14 cellular contexts compared by ENCODE assay signal in the genomic region with DNA sequence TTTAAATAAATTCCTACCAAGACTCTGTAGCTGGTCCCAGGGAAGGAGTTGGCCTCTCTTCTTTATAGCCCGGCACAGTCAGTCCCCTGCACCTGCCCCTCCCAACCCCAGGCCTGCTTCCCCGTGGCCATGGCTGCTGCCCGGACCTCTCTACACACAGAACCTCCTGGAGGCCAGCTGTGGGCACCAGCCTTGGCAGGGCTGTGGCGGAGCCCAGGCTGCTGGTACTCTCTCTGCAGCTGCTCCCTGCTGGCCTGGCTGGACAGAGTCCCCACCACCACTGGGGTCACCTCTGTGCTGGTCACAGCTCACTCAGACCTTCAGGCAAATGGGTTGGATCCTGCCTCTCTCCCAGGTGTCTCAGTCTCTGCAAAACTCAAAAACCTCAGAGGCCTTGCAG.
DNase-seq lines count a peak whose midpoint lies in the region; ATAC-seq, FAIRE-seq and TF ChIP-seq lines count a peak whose summit lies in the region.
"Had no signal": no experiment of that assay in that cellular context is flagged by ENCODE, and none has a peak within 500 bp of the region (broad histone marks: within the 10 kb centered on the region; RNA-seq: fewer than 3 reads in every experiment).

No MANE protein-coding gene starts in this region.

- H2AFZ ChIP-seq in trophoblast cell (ENCODE audit: insufficient read depth, low read length, poor library complexity) = no peak overlapping the region

- H4K12ac ChIP-seq in trophoblast cell (ENCODE audit: low read depth, low read length) = no peak overlapping the region

- no peak overlapping the region for H2AK5ac ChIP-seq in trophoblast cell (ENCODE audit: low read length)

- no peak overlapping the region for H4K8ac ChIP-seq in trophoblast cell (ENCODE audit: low read depth, low read length)

- no peak overlapping the region for H3K9ac ChIP-seq in muscle layer of colon (ENCODE audit: low read length)
- H3K9ac ChIP-seq in trophoblast cell (ENCODE audit: low read length) = no peak overlapping the region

- H3K36me3 ChIP-seq in muscle layer of colon (ENCODE audit: insufficient read depth, low read length) (peaks cover 9% of the 10 kb centered on the region), upper lobe of left lung (peaks cover 0 to 8% (median 3%) of the 10 kb centered on the region in 4 donors), trophoblast cell (ENCODE audit: control insufficient read depth in 1 of 2, insufficient read depth in 2 of 2, low read length in 2 of 2) (peaks cover 3 to 8% of the 10 kb centered on the region in 2 experiments)

- no peaks in the 10 kb centered on the region for H3K79me2 ChIP-seq in trophoblast cell (ENCODE audit: control insufficient read depth, insufficient read depth, low read length, poor library complexity)

- CTCF ChIA-PET in activated CD8-positive, alpha-beta T cell treated with anti-CD3 and anti-CD28 coated beads, Interleukin-2, amount 10 ng/mL, durations not matched to agents 7 days and 5 days (lab: Charles Lee) = interaction anchor here (1.2 to 5.0 kb wide), 3 partner anchors 83 to 124 kb away, joined by 4 to 25 read pairs (median 5); a partner anchor contains a TSS
- CTCF ChIA-PET in activated CD8-positive, alpha-beta T cell treated with anti-CD3 and anti-CD28 coated beads for 36 hours (lab: Charles Lee) = interaction anchor here (0.8 to 2.3 kb wide), 3 partner anchors 9 to 85 kb away, joined by 3 to 10 read pairs (median 3); no protein-coding TSS in a partner anchor

- peak overlapping the region; percentile 69 for H3K27ac Mint-ChIP-seq in activated CD8-positive, alpha-beta T cell treated with anti-CD3 and anti-CD28 coated beads, Interleukin-2, amount 10 ng/mL, durations not matched to agents 7 days and 5 days
- H3K27ac Mint-ChIP-seq in activated CD8-positive, alpha-beta T cell treated with anti-CD3 and anti-CD28 coated beads for 36 hours = no peak overlapping the region
- H3K27ac Mint-ChIP-seq: activated naive CD4-positive, alpha-beta T cell treated with anti-CD3 and anti-CD28 coated beads, Interleukin-2, amount 50 U/mL, for 24 hours had no signal

- peaks cover 50% of the 10 kb centered on the region for H3K4me1 ChIP-seq in muscle layer of colon (ENCODE audit: insufficient read depth, low read length)
- H3K4me1 ChIP-seq in upper lobe of left lung = peaks cover 46 to 68% (median 60%) of the 10 kb centered on the region in 4 donors
- H3K4me1 ChIP-seq in trophoblast cell (ENCODE audit: control insufficient read depth in 1 of 2, insufficient read depth in 2 of 2, low read length in 2 of 2) = peaks cover 10 to 14% of the 10 kb centered on the region in 2 experiments

- no peak for TF ChIP-seq POLR2A in upper lobe of left lung (IDR thresholded peaks at IDR 0.05)

- no peak for DNase-seq in activated CD8-positive, alpha-beta T cell treated with anti-CD3 and anti-CD28 coated beads, Interleukin-2, amount 10 ng/mL, durations not matched to agents 7 days and 5 days
- DNase-seq in activated CD8-positive, alpha-beta T cell treated with anti-CD3 and anti-CD28 coated beads for 36 hours = no peak
- peak; percentile 33 for DNase-seq in dermis blood vessel endothelial cell
- peak in 1 of 2 donors; percentile 34 for DNase-seq in upper lobe of left lung
- DNase-seq in HTR-8/SVneo (ENCODE audit: insufficient read length, low spot score) = no peak
- no peak for DNase-seq in trophoblast cell
- DNase-seq: activated CD8-positive, alpha-beta memory T cell treated with anti-CD3 and anti-CD28 coated beads for 24 hours; DMS79 treated with DMSO at 0.1 percent for 48 hours; NCI-H748 treated with DMSO at 0.1 percent for 48 hours; testis had no signal

- no peak overlapping the region for H4K91ac ChIP-seq in trophoblast cell (ENCODE audit: low read depth, low read length)

- intact Hi-C loops in activated CD8-positive, alpha-beta T cell treated with anti-CD3 and anti-CD28 coated beads for 36 hours (cut with micrococcal nuclease) = loop anchor here (10.0 kb wide), 1 partner anchor 67 kb away; a partner anchor contains a TSS

- no peaks in the 10 kb centered on the region for H3K9me3 Mint-ChIP-seq in activated CD8-positive, alpha-beta T cell treated with anti-CD3 and anti-CD28 coated beads, Interleukin-2, amount 10 ng/mL, durations not matched to agents 7 days and 5 days (ENCODE audit: insufficient read depth)
- H3K9me3 Mint-ChIP-seq in activated CD8-positive, alpha-beta T cell treated with anti-CD3 and anti-CD28 coated beads for 36 hours = no peaks in the 10 kb centered on the region
- H3K9me3 Mint-ChIP-seq: activated naive CD4-positive, alpha-beta T cell treated with anti-CD3 and anti-CD28 coated beads, Interleukin-2, amount 50 U/mL, for 24 hours had no signal

- H3K18ac ChIP-seq in trophoblast cell (ENCODE audit: low read length) = no peak overlapping the region

- no peak for TF ChIP-seq EP300 in upper lobe of left lung (IDR thresholded peaks at IDR 0.05)

- no peaks in the 10 kb centered on the region for H3K27me3 Mint-ChIP-seq in activated CD8-positive, alpha-beta T cell treated with anti-CD3 and anti-CD28 coated beads, Interleukin-2, amount 10 ng/mL, durations not matched to agents 7 days and 5 days (ENCODE audit: low read depth)
- H3K27me3 Mint-ChIP-seq in activated CD8-positive, alpha-beta T cell treated with anti-CD3 and anti-CD28 coated beads for 36 hours = peaks cover 2% of the 10 kb centered on the region
- H3K27me3 Mint-ChIP-seq: activated naive CD4-positive, alpha-beta T cell treated with anti-CD3 and anti-CD28 coated beads, Interleukin-2, amount 50 U/mL, for 24 hours had no signal

- no peak overlapping the region for H2BK5ac ChIP-seq in trophoblast cell (ENCODE audit: low read depth, low read length, poor library complexity)

- H3K14ac ChIP-seq in trophoblast cell (ENCODE audit: low read length) = no peak overlapping the region

- H3K9me3 ChIP-seq in muscle layer of colon (ENCODE audit: low read length) (no peaks in the 10 kb centered on the region), upper lobe of left lung (no peaks in the 10 kb centered on the region), trophoblast cell (ENCODE audit: insufficient read depth, low read depth, low read length) (peaks cover 9% of the 10 kb centered on the region)
- H3K9me3 ChIP-seq: testis had no signal

- no peak overlapping the region for H3K23ac ChIP-seq in trophoblast cell (ENCODE audit: low read length)

- POLR2A ChIA-PET in activated CD8-positive, alpha-beta T cell treated with anti-CD3 and anti-CD28 coated beads, Interleukin-2, amount 10 ng/mL, durations not matched to agents 7 days and 5 days (lab: Charles Lee) = interaction anchor here (2.1 kb wide), 1 partner anchor 110 kb away, joined by 5 read pairs; a partner anchor contains a TSS
- POLR2A ChIA-PET in activated CD8-positive, alpha-beta T cell treated with anti-CD3 and anti-CD28 coated beads for 36 hours (lab: Charles Lee) = no interaction called here

- ATAC-seq in activated CD8-positive, alpha-beta T cell treated with anti-CD3 and anti-CD28 coated beads, Interleukin-2, amount 10 ng/mL, durations not matched to agents 7 days and 5 days = peak; percentile 24
- ATAC-seq in activated CD8-positive, alpha-beta T cell treated with anti-CD3 and anti-CD28 coated beads for 36 hours = no peak
- ATAC-seq in upper lobe of left lung (ENCODE audit: low FRiP score in 2 of 2) (no peak), GM21529 (IDR thresholded peaks at IDR 0.05; ENCODE audit: unreplicated experiment) (no peak)

- no peaks in the 10 kb centered on the region for H3K79me1 ChIP-seq in trophoblast cell (ENCODE audit: low read length)

- FAIRE-seq in HTR-8/SVneo (lab: Jason Lieb, UNC) = no peak
- FAIRE-seq: frontal cortex had no signal

- H3K36me3 Mint-ChIP-seq in activated CD8-positive, alpha-beta T cell treated with anti-CD3 and anti-CD28 coated beads, Interleukin-2, amount 10 ng/mL, durations not matched to agents 7 days and 5 days (ENCODE audit: low read depth) = peaks cover 3% of the 10 kb centered on the region
- H3K36me3 Mint-ChIP-seq in activated CD8-positive, alpha-beta T cell treated with anti-CD3 and anti-CD28 coated beads for 36 hours (ENCODE audit: low read depth) = no peaks in the 10 kb centered on the region
- H3K36me3 Mint-ChIP-seq: activated naive CD4-positive, alpha-beta T cell treated with anti-CD3 and anti-CD28 coated beads, Interleukin-2, amount 50 U/mL, for 24 hours had no signal

- H3K4me3 ChIP-seq in muscle layer of colon (ENCODE audit: low read depth in 1 of 2, low read length in 2 of 2) = peak overlapping the region in 1 of 2 donors; percentile 35
- peak overlapping the region in 1 of 4 donors; percentile 17 for H3K4me3 ChIP-seq in upper lobe of left lung
- no peak overlapping the region for H3K4me3 ChIP-seq in trophoblast cell (ENCODE audit: low read depth, low read length)
- H3K4me3 ChIP-seq: testis had no signal

- TF ChIP-seq CTCF in activated CD8-positive, alpha-beta T cell treated with anti-CD3 and anti-CD28 coated beads for 36 hours (IDR thresholded peaks at IDR 0.05) = no peak
- TF ChIP-seq CTCF in upper lobe of left lung (IDR thresholded peaks at IDR 0.05) = no peak

- H3K27ac ChIP-seq in muscle layer of colon (ENCODE audit: low read depth, low read length) (peak overlapping the region; percentile 81), upper lobe of left lung (peak overlapping the region; percentile 71 to 84 (median 74)), trophoblast cell (ENCODE audit: low read depth, low read length) (no peak overlapping the region)

- H3K4me1 Mint-ChIP-seq in activated CD8-positive, alpha-beta T cell treated with anti-CD3 and anti-CD28 coated beads, Interleukin-2, amount 10 ng/mL, durations not matched to agents 7 days and 5 days (ENCODE audit: low read depth) = peaks cover 50% of the 10 kb centered on the region
- H3K4me1 Mint-ChIP-seq in activated CD8-positive, alpha-beta T cell treated with anti-CD3 and anti-CD28 coated beads for 36 hours (ENCODE audit: low read depth) = peaks cover 15% of the 10 kb centered on the region

- H3K4me2 ChIP-seq in trophoblast cell (ENCODE audit: low read length) = no peak overlapping the region

- H2BK120ac ChIP-seq in trophoblast cell (ENCODE audit: insufficient read depth, low read length, poor library complexity) = no peak overlapping the region

- H3K4ac ChIP-seq in trophoblast cell (ENCODE audit: low read depth, low read length) = no peak overlapping the region

- H3K27me3 ChIP-seq in muscle layer of colon (ENCODE audit: control insufficient read depth in 1 of 2, insufficient read depth in 2 of 2, low read length in 2 of 2) = no peaks in the 10 kb centered on the region
- H3K27me3 ChIP-seq in upper lobe of left lung = no peaks in the 10 kb centered on the region
- no peaks in the 10 kb centered on the region for H3K27me3 ChIP-seq in trophoblast cell (ENCODE audit: insufficient read depth, low read length)
- H3K27me3 ChIP-seq: testis had no signal

- 40 to 45% methylated on average over 3 to 4 of the region's 4 CpGs for WGBS in upper lobe of left lung, 2 donors
- no CpG with 5 or more reads among the region's 4 CpGs for WGBS in trophoblast cell (ENCODE audit: extremely low coverage, insufficient coverage, insufficient read length)

- no peak overlapping the region for H2BK12ac ChIP-seq in trophoblast cell (ENCODE audit: low read length)

- no peak overlapping the region for H3K4me3 Mint-ChIP-seq in activated CD8-positive, alpha-beta T cell treated with anti-CD3 and anti-CD28 coated beads, Interleukin-2, amount 10 ng/mL, durations not matched to agents 7 days and 5 days
- no peak overlapping the region for H3K4me3 Mint-ChIP-seq in activated CD8-positive, alpha-beta T cell treated with anti-CD3 and anti-CD28 coated beads for 36 hours
- H3K4me3 Mint-ChIP-seq: activated naive CD4-positive, alpha-beta T cell treated with anti-CD3 and anti-CD28 coated beads, Interleukin-2, amount 50 U/mL, for 24 hours had no signal
